8 cellular contexts compared by ENCODE assay signal in the genomic region with DNA sequence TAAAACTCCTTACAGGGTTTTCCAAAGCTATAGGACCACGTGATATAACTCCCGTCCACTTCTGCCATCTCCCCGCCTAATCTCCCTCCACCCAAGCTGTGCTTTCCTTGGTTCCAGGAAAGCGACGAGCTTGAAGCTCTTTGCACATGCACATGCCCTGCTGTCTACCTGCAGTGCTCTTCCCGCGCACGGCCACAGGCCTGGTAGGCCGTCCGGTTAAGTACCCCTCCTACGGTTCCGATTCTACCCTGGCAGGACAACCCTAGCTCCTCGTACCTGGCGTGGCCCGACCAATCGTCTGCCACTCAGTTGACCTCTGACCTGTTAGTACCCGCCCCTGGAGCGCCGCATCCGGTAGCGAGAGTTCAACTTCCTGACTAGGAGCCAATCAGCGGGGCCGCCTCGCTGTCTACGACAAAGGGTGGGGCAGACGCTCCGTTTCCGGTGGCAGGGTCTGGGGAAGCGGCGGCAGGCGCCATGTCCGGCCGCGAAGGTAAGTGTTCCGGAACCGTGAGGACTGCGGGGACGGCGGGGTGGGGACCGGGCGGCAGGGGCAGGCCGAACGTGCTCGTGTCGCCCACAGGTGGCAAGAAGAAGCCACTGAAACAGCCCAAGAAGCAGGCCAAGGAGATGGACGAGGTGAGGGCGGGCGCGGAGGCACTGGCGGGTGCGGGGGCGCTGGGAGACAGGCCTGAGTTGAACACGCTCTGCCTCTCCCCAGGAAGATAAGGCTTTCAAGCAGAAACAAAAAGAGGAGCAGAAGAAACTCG. TPM values are rescaled to one million over a fixed set of nuclear protein-coding genes. Genes with fewer than 3 reads are reported as not detected.
DNase-seq lines count a peak whose midpoint lies in the region; ATAC-seq and TF ChIP-seq lines count a peak whose summit lies in the region.

A gene with protein sequence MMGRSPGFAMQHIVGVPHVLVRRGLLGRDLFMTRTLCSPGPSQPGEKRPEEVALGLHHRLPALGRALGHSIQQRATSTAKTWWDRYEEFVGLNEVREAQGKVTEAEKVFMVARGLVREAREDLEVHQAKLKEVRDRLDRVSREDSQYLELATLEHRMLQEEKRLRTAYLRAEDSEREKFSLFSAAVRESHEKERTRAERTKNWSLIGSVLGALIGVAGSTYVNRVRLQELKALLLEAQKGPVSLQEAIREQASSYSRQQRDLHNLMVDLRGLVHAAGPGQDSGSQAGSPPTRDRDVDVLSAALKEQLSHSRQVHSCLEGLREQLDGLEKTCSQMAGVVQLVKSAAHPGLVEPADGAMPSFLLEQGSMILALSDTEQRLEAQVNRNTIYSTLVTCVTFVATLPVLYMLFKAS (minus strand): TSS at position 300 of the 770 bp plus-strand sequence. CDS start 4,991 bp downstream, outside the sequence.
A gene (plus strand): TSS at position 438 of the 770 bp plus-strand sequence. CDS start 40 bp downstream, at position 478.

- TF ChIP-seq CTCF in left lung (IDR thresholded peaks at IDR 0.05) = no peak

- peaks cover 13 to 40% of the 10 kb centered on the region in 2 donors for H3K4me1 ChIP-seq in left lung

- H3K27ac ChIP-seq in left lung = peak within 1 kb of the TSS; percentile 92 to 96

- no peaks in the 10 kb centered on the region for H3K9me3 ChIP-seq in left lung

- peak within 1 kb of the TSS; percentile 75 to 94 for H3K4me3 ChIP-seq in left lung

- intact Hi-C loops in left lung (cut with DNase I) = loop anchor here in 1 of 2 donors (5.0 kb wide), 2 partner anchors 38 to 168 kb away; no protein-coding TSS in a partner anchor

- ATAC-seq in GM19397 (IDR thresholded peaks at IDR 0.05; ENCODE audit: unreplicated experiment) (peak; percentile 97), HG03571 (IDR thresholded peaks at IDR 0.05; ENCODE audit: unreplicated experiment) (peak; percentile 92), left lung (peak; percentile 97)

- H3K36me3 ChIP-seq in left lung = peaks cover 0 to 38% of the 10 kb centered on the region in 2 donors

- DNase-seq in CD1c-positive myeloid dendritic cell (ENCODE audit: extremely low spot score) (peak; percentile 98), NCI-H82 (lab: John Stamatoyannopoulos, UW) (peak; percentile 98), dermis blood vessel endothelial cell (peak; percentile 97), left lung (peak; percentile 97 to 99)
- DNase-seq in activated CD4-positive, alpha-beta T cell treated with anti-CD3 and anti-CD28 coated beads, Interleukin-2, amount 50 U/mL, for 48 hours = peak; percentile 99
- peak; percentile 95 to 97 for DNase-seq in stimulated activated CD4-positive, alpha-beta T cell treated with anti-CD3 and anti-CD28 coated beads, Interleukin-2, amount 100 ng/mL, for 48 hours

- H3K27me3 ChIP-seq in left lung = no peaks in the 10 kb centered on the region

RNA-seq across cellular contexts. Expression of the first gene that starts in this region (rescaled TPM):
- 16.4 and 18.0 TPM in 2 replicates for total RNA-seq in dermis blood vessel endothelial cell
- 10 to 100 TPM; 13.4 to 14.7 TPM for total RNA-seq in left lung

RNA-seq across cellular contexts. Expression of the second gene that starts in this region (rescaled TPM):
- 223 and 272 TPM in 2 replicates for total RNA-seq in dermis blood vessel endothelial cell
- total RNA-seq in left lung = 100 to 1,000 TPM; 174 to 211 TPM

Comparison
In these comparisons a context has a peak if more than half of its experiments do, and no peak if none do; other contexts are left out.
1. Peak in every context shown above with its lines: DNase-seq, ATAC-seq, H3K4me3 ChIP-seq and H3K27ac ChIP-seq.